ENCODE assay signal across 10 cellular contexts in the genomic region with DNA sequence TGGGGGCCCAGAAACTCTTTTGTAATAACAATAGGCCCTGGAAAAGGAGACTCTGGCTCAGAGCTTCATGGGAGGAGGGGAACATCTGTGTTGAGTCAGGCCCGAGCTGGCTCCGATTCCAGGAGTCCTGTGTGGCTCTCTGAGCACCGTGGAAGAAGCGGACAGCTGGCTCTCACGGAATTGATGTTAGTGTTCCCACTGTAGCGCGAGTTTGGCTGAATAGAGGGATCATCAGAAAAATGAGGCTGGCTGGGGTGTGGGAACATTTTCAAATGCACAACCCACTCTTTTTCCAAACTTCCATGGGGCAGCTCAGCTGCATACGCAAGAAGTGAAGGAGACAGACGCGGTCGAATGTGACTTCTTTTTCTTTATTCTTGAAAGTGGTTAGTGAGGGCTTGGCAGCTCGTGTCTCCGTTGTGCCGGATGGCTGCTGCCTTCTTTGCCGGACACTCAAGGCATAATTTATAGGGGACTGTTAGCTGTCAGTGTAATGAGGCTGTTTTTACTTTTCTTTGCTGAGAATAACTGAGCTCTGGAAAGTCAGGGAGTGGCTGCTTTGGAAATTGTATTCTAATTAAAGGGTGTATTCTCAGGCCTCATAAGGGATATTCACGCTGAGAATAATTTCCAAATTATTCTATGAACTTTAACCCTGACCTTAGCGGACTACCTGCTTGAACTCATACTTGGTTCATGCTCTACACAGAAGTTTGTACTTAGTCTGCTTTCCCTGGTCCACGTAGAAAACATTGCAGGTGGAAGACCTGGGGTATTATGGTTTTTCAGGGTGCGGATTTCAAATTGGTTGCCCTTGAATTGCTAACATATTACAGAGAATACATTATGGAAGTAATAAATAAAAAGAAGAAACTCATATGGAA. TPM values are rescaled to one million over a fixed set of nuclear protein-coding genes. Genes with fewer than 3 reads are reported as not detected.
DNase-seq lines count a peak whose midpoint lies in the region; ATAC-seq and TF ChIP-seq lines count a peak whose summit lies in the region.
"Had no signal": no experiment of that assay in that cellular context is flagged by ENCODE, and none has a peak within 500 bp of the region (broad histone marks: within the 10 kb centered on the region; RNA-seq: fewer than 3 reads in every experiment).

No MANE protein-coding gene starts in this region.

- ATAC-seq in HG03175 (IDR thresholded peaks at IDR 0.05; ENCODE audit: unreplicated experiment) = no peak
- no peak for ATAC-seq in HG03354 (IDR thresholded peaks at IDR 0.05; ENCODE audit: poor library complexity, severe bottlenecking, unreplicated experiment)

- no peak for TF ChIP-seq CTCF in fibroblast of mammary gland (conservative IDR thresholded peaks at IDR 0.05; ENCODE audit: control insufficient read depth, insufficient read depth, low read depth, low read length)

- peak overlapping the region; percentile 59 for H3K4me3 ChIP-seq in ACC112 (ENCODE audit: low read depth, low read length)
- peak overlapping the region; percentile 36 for H3K4me3 ChIP-seq in fibroblast of mammary gland (ENCODE audit: control insufficient read depth, low read depth, low read length)

- no peaks in the 10 kb centered on the region for H3K36me3 ChIP-seq in ACC112 (ENCODE audit: insufficient read depth, low read length)

- peaks cover 21% of the 10 kb centered on the region for H3K4me1 ChIP-seq in ACC112 (ENCODE audit: control insufficient read depth, insufficient read depth, low read length, unreplicated experiment)

- no peaks in the 10 kb centered on the region for H3K27me3 ChIP-seq in ACC112 (ENCODE audit: insufficient read depth, low read length)

- peak overlapping the region; percentile 88 for H3K27ac ChIP-seq in ACC112 (ENCODE audit: low read depth, low read length)

- H2AFZ ChIP-seq in ACC112 (ENCODE audit: low read length, unreplicated experiment) = peak overlapping the region; percentile 18

- H3K79me2 ChIP-seq in ACC112 (ENCODE audit: control insufficient read depth, insufficient read depth, low read length, unreplicated experiment) = peaks cover 24% of the 10 kb centered on the region

- DNase-seq in NCI-H2171 treated with DMSO at 0.1 percent for 48 hours (lab: John Stamatoyannopoulos, UW) = peak; percentile 48
- peak; percentile 95 for DNase-seq in fibroblast of mammary gland (ENCODE audit: low read depth)
- peak; percentile 99 for DNase-seq in myocyte (ENCODE audit: low read depth)
- DNase-seq in HUDEP-2 (lab: John Stamatoyannopoulos, UW; ENCODE audit: unreplicated experiment in 76 of 76) = no peak
- DNase-seq in DMS53 treated with DMSO at 0.1 percent for 48 hours (lab: John Stamatoyannopoulos, UW; ENCODE audit: unreplicated experiment) = no peak
- DNase-seq: activated CD4-positive, alpha-beta T cell treated with anti-CD3 and anti-CD28 coated beads, Interleukin-2, amount 10 ng/mL, durations not matched to agents 7 days and 5 days; NCI-H187 treated with DMSO at 0.1 percent for 48 hours had no signal

RNA-seq across cellular contexts. Expression of a gene that starts 23.1 kb away (rescaled TPM):
- 82.2 and 87.9 TPM in 2 replicates for total RNA-seq in myocyte
- 30.7 TPM for polyA plus RNA-seq in myocyte (2012)

Comparison
In these comparisons a context has a peak if more than half of its experiments do, and no peak if none do; other contexts are left out.
1. DNase-seq: peak in NCI-H2171 treated with DMSO at 0.1 percent for 48 hours (single experiment), fibroblast of mammary gland (single experiment) and myocyte (single experiment); none in HUDEP-2 (0 of 76) and DMS53 treated with DMSO at 0.1 percent for 48 hours (single experiment).